ENCODE assay signal across 16 cellular contexts in genomic region chr9:90665072-90665471, GRCh38. TPM values are rescaled to one million over a fixed set of nuclear protein-coding genes. Genes with fewer than 3 reads are reported as not detected.
"Had no signal": no experiment of that assay in that cellular context is flagged by ENCODE, and none has a peak within 500 bp of the region (broad histone marks: within the 10 kb centered on the region; RNA-seq: fewer than 3 reads in every experiment).

No MANE protein-coding gene starts in this region.

- DNase-seq: activated CD4-positive, alpha-beta T cell treated with anti-CD3 and anti-CD28 coated beads for 4 hours; activated naive CD4-positive, alpha-beta T cell; aorta; dorsolateral prefrontal cortex; esophagus squamous epithelium; foreskin fibroblast; head of caudate nucleus; left lung; sigmoid colon; stimulated activated naive CD8-positive, alpha-beta T cell treated with anti-CD3 and anti-CD28 coated beads, Interleukin-15, Interleukin-2, amounts not matched to agents 100 U/mL and 50 U/mL, for 24 hours; T-helper 9 cell had no signal

- ATAC-seq: left lung; natural killer cell treated with Interleukin-12 subunit alpha and Interleukin-12 subunit beta and Interleukin-15 and Interleukin-18, amount 100 ng/mL, for 72 hours; stimulated activated naive CD8-positive, alpha-beta T cell treated with anti-CD3 and anti-CD28 coated beads, Interleukin-15, Interleukin-2, amounts not matched to agents 100 U/mL and 50 U/mL, for 24 hours had no signal

- H3K4me3 Mint-ChIP-seq: activated T-helper 1 cell treated with anti-CD3 and anti-CD28 coated beads, Interleukin-12 subunit alpha, Interleukin-12 subunit beta, Interleukin-2, Interleukin-4 antibody, amounts not matched to agents 30 ng/mL and 10 ng/mL and 1 ng/mL, durations not matched to agents 14 hours and 24 hours and 36 hours; memory B cell; natural killer cell treated with Interleukin-12 subunit alpha and Interleukin-12 subunit beta and Interleukin-15 and Interleukin-18, amount 100 ng/mL, for 72 hours had no signal

- H3K27me3 ChIP-seq: dorsolateral prefrontal cortex, left lung, upper lobe of left lung had no signal

- H3K9me3 Mint-ChIP-seq: activated T-helper 1 cell treated with anti-CD3 and anti-CD28 coated beads, Interleukin-12 subunit alpha, Interleukin-12 subunit beta, Interleukin-2, Interleukin-4 antibody, amounts not matched to agents 30 ng/mL and 10 ng/mL and 1 ng/mL, durations not matched to agents 14 hours and 24 hours and 36 hours; natural killer cell treated with Interleukin-12 subunit alpha and Interleukin-12 subunit beta and Interleukin-15 and Interleukin-18, amount 100 ng/mL, for 72 hours had no signal

- H3K36me3 ChIP-seq: breast epithelium, esophagus squamous epithelium, left lung, sigmoid colon, upper lobe of left lung had no signal

- H3K4me3 ChIP-seq: breast epithelium, dorsolateral prefrontal cortex, esophagus squamous epithelium, left lung, sigmoid colon, upper lobe of left lung had no signal

- H3K27ac Mint-ChIP-seq: activated T-helper 1 cell treated with anti-CD3 and anti-CD28 coated beads, Interleukin-12 subunit alpha, Interleukin-12 subunit beta, Interleukin-2, Interleukin-4 antibody, amounts not matched to agents 30 ng/mL and 10 ng/mL and 1 ng/mL, durations not matched to agents 14 hours and 24 hours and 36 hours; memory B cell; natural killer cell treated with Interleukin-12 subunit alpha and Interleukin-12 subunit beta and Interleukin-15 and Interleukin-18, amount 100 ng/mL, for 72 hours had no signal

- H3K4me1 Mint-ChIP-seq: memory B cell had no signal

RNA-seq across cellular contexts. Expression of gene DIRAS2, which starts 22.4 kb away (rescaled TPM):
- total RNA-seq: activated T-helper 1 cell treated with anti-CD3 and anti-CD28 coated beads, Interleukin-12 subunit alpha, Interleukin-12 subunit beta, Interleukin-2, Interleukin-4 antibody, amounts not matched to agents 30 ng/mL and 10 ng/mL and 1 ng/mL, durations not matched to agents 14 hours and 24 hours and 36 hours; aorta; esophagus squamous epithelium; natural killer cell treated with Interleukin-12 subunit alpha and Interleukin-12 subunit beta and Interleukin-15 and Interleukin-18, amount 100 ng/mL, for 72 hours had no signal
